In genomic region chrY:14344648-14345333, GRCh38 we compare ENCODE assay signal across 9 cellular contexts.
DNase-seq lines count a peak whose midpoint lies in the region; ATAC-seq and TF ChIP-seq lines count a peak whose summit lies in the region.
"Had no signal": no experiment of that assay in that cellular context is flagged by ENCODE, and none has a peak within 500 bp of the region (broad histone marks: within the 10 kb centered on the region; RNA-seq: fewer than 3 reads in every experiment).

No MANE protein-coding gene starts in this region.

- H3K4me3 Mint-ChIP-seq in activated T-helper 2 cell treated with anti-CD3 and anti-CD28 coated beads, Interferon-gamma antibody, Interleukin-2, Interleukin-4, amounts not matched to agents 10 μg/mL and 5 μg/mL and 100 μg/mL, durations not matched to agents 14 hours and 24 hours and 36 hours (ENCODE audit: low read depth), result peak overlapping the region; percentile 49
- no peak overlapping the region for H3K4me3 Mint-ChIP-seq in endothelial cell (ENCODE audit: unreplicated experiment)

- H3K27ac Mint-ChIP-seq in activated T-helper 2 cell treated with anti-CD3 and anti-CD28 coated beads, Interferon-gamma antibody, Interleukin-2, Interleukin-4, amounts not matched to agents 10 μg/mL and 5 μg/mL and 100 μg/mL, durations not matched to agents 14 hours and 24 hours and 36 hours, result peak overlapping the region; percentile 76
- H3K27ac Mint-ChIP-seq in endothelial cell (ENCODE audit: unreplicated experiment), result no peak overlapping the region

- intact Hi-C loops in activated T-helper 2 cell treated with anti-CD3 and anti-CD28 coated beads, Interferon-gamma antibody, Interleukin-2, Interleukin-4, amounts not matched to agents 10 μg/mL and 5 μg/mL and 100 μg/mL, durations not matched to agents 14 hours and 24 hours and 36 hours (cut with micrococcal nuclease), result loop anchor here (2.0 to 10.0 kb wide), 4 partner anchors 16 to 1200 kb away; no protein-coding TSS in a partner anchor

- no peak for TF ChIP-seq CTCF in endothelial cell (IDR thresholded peaks at IDR 0.05; ENCODE audit: unreplicated experiment)

- peak; percentile 34 for DNase-seq in activated CD4-positive, alpha-beta T cell treated with anti-CD3 and anti-CD28 coated beads for 48 hours
- DNase-seq in activated CD4-positive, alpha-beta T cell treated with anti-CD3 and anti-CD28 coated beads for 1 hour, result no peak
- DNase-seq in activated T-helper 2 cell treated with anti-CD3 and anti-CD28 coated beads, Interferon-gamma antibody, Interleukin-2, Interleukin-4, amounts not matched to agents 10 μg/mL and 5 μg/mL and 100 μg/mL, durations not matched to agents 14 hours and 24 hours and 36 hours (ENCODE audit: low spot score), result peak; percentile 27
- DNase-seq in stimulated activated naive CD8-positive, alpha-beta T cell treated with anti-CD3 and anti-CD28 coated beads, Interleukin-15, Interleukin-2, amounts not matched to agents 100 U/mL and 50 U/mL, for 24 hours, result no peak
- no peak for DNase-seq in endothelial cell (ENCODE audit: low spot score)
- DNase-seq: naive B cell had no signal

- H3K4me1 Mint-ChIP-seq in activated T-helper 2 cell treated with anti-CD3 and anti-CD28 coated beads, Interferon-gamma antibody, Interleukin-2, Interleukin-4, amounts not matched to agents 10 μg/mL and 5 μg/mL and 100 μg/mL, durations not matched to agents 14 hours and 24 hours and 36 hours (ENCODE audit: low read depth), result peaks cover 38% of the 10 kb centered on the region
- H3K4me1 Mint-ChIP-seq in endothelial cell (ENCODE audit: unreplicated experiment), result no peaks in the 10 kb centered on the region

- peak; percentile 62 for ATAC-seq in HG03175 (IDR thresholded peaks at IDR 0.05; ENCODE audit: unreplicated experiment)
- peak; percentile 70 for ATAC-seq in stimulated activated naive CD8-positive, alpha-beta T cell treated with anti-CD3 and anti-CD28 coated beads, Interleukin-15, Interleukin-2, amounts not matched to agents 100 U/mL and 50 U/mL, for 24 hours
- no peak for ATAC-seq in GM18511 (IDR thresholded peaks at IDR 0.05; ENCODE audit: unreplicated experiment)
- no peak for ATAC-seq in GM21360 (IDR thresholded peaks at IDR 0.05; ENCODE audit: unreplicated experiment)

- H3K36me3 Mint-ChIP-seq in activated T-helper 2 cell treated with anti-CD3 and anti-CD28 coated beads, Interferon-gamma antibody, Interleukin-2, Interleukin-4, amounts not matched to agents 10 μg/mL and 5 μg/mL and 100 μg/mL, durations not matched to agents 14 hours and 24 hours and 36 hours (ENCODE audit: low read depth), result peaks cover 2% of the 10 kb centered on the region
- H3K36me3 Mint-ChIP-seq in endothelial cell (ENCODE audit: low read depth, unreplicated experiment), result no peaks in the 10 kb centered on the region
- H3K36me3 Mint-ChIP-seq: naive B cell had no signal

- H3K9me3 Mint-ChIP-seq in activated T-helper 2 cell treated with anti-CD3 and anti-CD28 coated beads, Interferon-gamma antibody, Interleukin-2, Interleukin-4, amounts not matched to agents 10 μg/mL and 5 μg/mL and 100 μg/mL, durations not matched to agents 14 hours and 24 hours and 36 hours, result no peaks in the 10 kb centered on the region
- H3K9me3 Mint-ChIP-seq in endothelial cell (ENCODE audit: unreplicated experiment), result no peaks in the 10 kb centered on the region

- no peaks in the 10 kb centered on the region for H3K27me3 Mint-ChIP-seq in activated T-helper 2 cell treated with anti-CD3 and anti-CD28 coated beads, Interferon-gamma antibody, Interleukin-2, Interleukin-4, amounts not matched to agents 10 μg/mL and 5 μg/mL and 100 μg/mL, durations not matched to agents 14 hours and 24 hours and 36 hours (ENCODE audit: low read depth)
- no peaks in the 10 kb centered on the region for H3K27me3 Mint-ChIP-seq in endothelial cell (ENCODE audit: unreplicated experiment)
- H3K27me3 Mint-ChIP-seq: naive B cell had no signal

Comparison
In these comparisons a context has a peak if more than half of its experiments do, and no peak if none do; other contexts are left out.
1. DNase-seq: peak in activated CD4-positive, alpha-beta T cell treated with anti-CD3 and anti-CD28 coated beads for 48 hours (single experiment) and activated T-helper 2 cell treated with anti-CD3 and anti-CD28 coated beads, Interferon-gamma antibody, Interleukin-2, Interleukin-4, amounts not matched to agents 10 μg/mL and 5 μg/mL and 100 μg/mL, durations not matched to agents 14 hours and 24 hours and 36 hours (single experiment); none in activated CD4-positive, alpha-beta T cell treated with anti-CD3 and anti-CD28 coated beads for 1 hour (single experiment), stimulated activated naive CD8-positive, alpha-beta T cell treated with anti-CD3 and anti-CD28 coated beads, Interleukin-15, Interleukin-2, amounts not matched to agents 100 U/mL and 50 U/mL, for 24 hours (single experiment) and endothelial cell (single experiment).
2. ATAC-seq: peak in HG03175 (single experiment) and stimulated activated naive CD8-positive, alpha-beta T cell treated with anti-CD3 and anti-CD28 coated beads, Interleukin-15, Interleukin-2, amounts not matched to agents 100 U/mL and 50 U/mL, for 24 hours (single experiment); none in GM18511 (single experiment) and GM21360 (single experiment).